18 cellular contexts compared by ENCODE assay signal in the genomic region with DNA sequence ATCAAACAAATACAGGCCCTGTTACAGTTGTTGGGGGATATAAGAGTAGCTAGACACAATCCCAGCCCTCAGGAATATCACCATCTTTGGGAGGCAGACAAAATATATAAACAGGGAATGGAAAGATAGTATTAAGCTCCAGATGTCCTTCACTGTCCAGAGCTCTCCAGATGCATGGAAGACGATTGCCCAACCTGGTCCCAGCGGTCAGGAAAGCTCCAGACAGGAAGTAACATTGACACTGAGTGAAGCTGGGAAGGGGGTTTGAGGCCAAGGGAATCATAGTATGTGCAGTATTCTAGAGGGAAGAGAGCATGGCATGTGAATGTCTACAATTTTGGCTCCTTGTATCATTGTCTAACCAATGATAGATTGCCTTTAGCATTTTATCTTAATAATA.
DNase-seq lines count a peak whose midpoint lies in the region; ATAC-seq and TF ChIP-seq lines count a peak whose summit lies in the region.
"Had no signal": no experiment of that assay in that cellular context is flagged by ENCODE, and none has a peak within 500 bp of the region (broad histone marks: within the 10 kb centered on the region; RNA-seq: fewer than 3 reads in every experiment).

No MANE protein-coding gene starts in this region.

- H3K23ac ChIP-seq in mesenchymal stem cell (ENCODE audit: low read length in 2 of 2), result no peak overlapping the region

- no peak overlapping the region for H3K9ac ChIP-seq in mesenchymal stem cell (ENCODE audit: low read length)
- H3K9ac ChIP-seq: BLaER1, GM23248 had no signal

- H3K18ac ChIP-seq in mesenchymal stem cell (ENCODE audit: low read depth in 1 of 2, low read length in 2 of 2), result no peak overlapping the region

- in situ Hi-C loops in gastrocnemius medialis (cut with MboI; ENCODE audit: low sequenced_read_pairs in 4 of 4), result no loop called here

- no peaks in the 10 kb centered on the region for H3K36me3 ChIP-seq in right atrium auricular region
- no peaks in the 10 kb centered on the region for H3K36me3 ChIP-seq in mesenchymal stem cell (ENCODE audit: control insufficient read depth in 1 of 2, insufficient read depth in 2 of 2, low read depth in 1 of 2, low read length in 2 of 2)
- H3K36me3 ChIP-seq in gastrocnemius medialis, result no peaks in the 10 kb centered on the region
- no peaks in the 10 kb centered on the region for H3K36me3 ChIP-seq in prostate gland
- H3K36me3 ChIP-seq: BLaER1 had no signal

- H4K91ac ChIP-seq in mesenchymal stem cell (ENCODE audit: low read length), result no peak overlapping the region

- DNase-seq in Right ventricle myocardium inferior (ENCODE audit: missing footprints) (peak; percentile 67), right atrium auricular region (ENCODE audit: low spot score) (no peak), fibroblast of villous mesenchyme (ENCODE audit: low read depth) (peak; percentile 84), mesenchymal stem cell (peak; percentile 49), gastrocnemius medialis (peak; percentile 18 to 52), NCI-H82 treated with DMSO at 0.1 percent for 48 hours (lab: John Stamatoyannopoulos, UW; ENCODE audit: unreplicated experiment) (no peak), prostate gland (ENCODE audit: low spot score) (no peak)
- no peak for DNase-seq in activated effector memory CD4-positive, alpha-beta T cell treated with Interleukin-2 at 50 U/mL for 16 hours
- DNase-seq: AML-193; Caco-2; CD8-positive, alpha-beta memory T cell; DND-41; GDM1; GM23248 had no signal

- H3K14ac ChIP-seq in mesenchymal stem cell (ENCODE audit: low read length in 2 of 2), result no peak overlapping the region

- no peak overlapping the region for H2AFZ ChIP-seq in mesenchymal stem cell (ENCODE audit: low read depth, low read length)
- H2AFZ ChIP-seq: GM23248 had no signal

- ATAC-seq in Right ventricle myocardium inferior, result peak; percentile 83
- no peak for ATAC-seq in gastrocnemius medialis
- ATAC-seq: HCT116 had no signal

- 69% methylated on average over 2 of the region's 2 CpGs for WGBS in mesenchymal stem cell
- WGBS in prostate gland, result 94% methylated on average over 2 of the region's 2 CpGs

- no peak overlapping the region for H2BK15ac ChIP-seq in mesenchymal stem cell (ENCODE audit: low read depth, poor library complexity, severe bottlenecking)

- H3K27me3 ChIP-seq in right atrium auricular region (no peaks in the 10 kb centered on the region), mesenchymal stem cell (ENCODE audit: control insufficient read depth in 1 of 2, insufficient read depth in 1 of 2, low read length in 2 of 2) (no peaks in the 10 kb centered on the region), gastrocnemius medialis (no peaks in the 10 kb centered on the region), prostate gland (replicated peaks; ENCODE audit: insufficient read depth) (no peaks in the 10 kb centered on the region)
- H3K27me3 ChIP-seq: BLaER1 had no signal

- H3K9me3 ChIP-seq in right atrium auricular region (no peaks in the 10 kb centered on the region), mesenchymal stem cell (ENCODE audit: control insufficient read depth, low read length) (no peaks in the 10 kb centered on the region), gastrocnemius medialis (no peaks in the 10 kb centered on the region), prostate gland (no peaks in the 10 kb centered on the region)
- H3K9me3 ChIP-seq: BLaER1, Caco-2 had no signal

- H3K4me1 ChIP-seq in right atrium auricular region, result no peaks in the 10 kb centered on the region
- H3K4me1 ChIP-seq in mesenchymal stem cell (ENCODE audit: control insufficient read depth, insufficient read depth, low read depth, low read length), result no peaks in the 10 kb centered on the region
- no peaks in the 10 kb centered on the region for H3K4me1 ChIP-seq in gastrocnemius medialis
- no peaks in the 10 kb centered on the region for H3K4me1 ChIP-seq in prostate gland (replicated peaks)
- H3K4me1 ChIP-seq: BLaER1, Caco-2 had no signal

- no peak overlapping the region for H2BK12ac ChIP-seq in mesenchymal stem cell (ENCODE audit: low read length in 2 of 2)

- no peak overlapping the region for H2BK120ac ChIP-seq in mesenchymal stem cell (ENCODE audit: low read depth, low read length)

- H3K4me2 ChIP-seq in mesenchymal stem cell (ENCODE audit: low read length, poor library complexity, severe bottlenecking), result no peak overlapping the region
- H3K4me2 ChIP-seq: BLaER1 had no signal

- no peak overlapping the region for H3K4ac ChIP-seq in mesenchymal stem cell (ENCODE audit: low read depth in 1 of 2, low read length in 2 of 2)

- intact Hi-C loops in Right ventricle myocardium inferior (cut with DNase I) (no loop called here), gastrocnemius medialis (cut with DNase I; ENCODE audit: low total_unique reads) (no loop called here), prostate gland (cut with DNase I) (no loop called here)

- no peak overlapping the region for H2AK5ac ChIP-seq in mesenchymal stem cell (ENCODE audit: low read length, severe bottlenecking)

- H3K4me3 ChIP-seq in right atrium auricular region (no peak overlapping the region), fibroblast of villous mesenchyme (ENCODE audit: low read depth, low read length) (no peak overlapping the region), mesenchymal stem cell (ENCODE audit: insufficient read depth in 1 of 2, low read depth in 1 of 2, low read length in 2 of 2) (no peak overlapping the region), gastrocnemius medialis (no peak overlapping the region), prostate gland (no peak overlapping the region)
- H3K4me3 ChIP-seq: BLaER1, GM23248 had no signal

- TF ChIP-seq POLR2A in gastrocnemius medialis (IDR thresholded peaks at IDR 0.05), result no peak
- no peak for TF ChIP-seq POLR2A in prostate gland (IDR thresholded peaks at IDR 0.05)

- H3K27ac ChIP-seq in right atrium auricular region (no peak overlapping the region), mesenchymal stem cell (ENCODE audit: low read length, poor library complexity, severe bottlenecking) (no peak overlapping the region), gastrocnemius medialis (no peak overlapping the region), prostate gland (no peak overlapping the region)
- H3K27ac ChIP-seq: 22Rv1, BLaER1, GM23248, HL-60 had no signal

- no peak for TF ChIP-seq CTCF in right atrium auricular region (IDR thresholded peaks at IDR 0.05)
- TF ChIP-seq CTCF in fibroblast of villous mesenchyme (IDR thresholded peaks at IDR 0.05; ENCODE audit: insufficient read depth, low read depth, low read length), result no peak
- TF ChIP-seq CTCF in gastrocnemius medialis (IDR thresholded peaks at IDR 0.05 in 4 of 5, conservative IDR thresholded peaks at IDR 0.05 in 1 of 5), result no peak
- no peak for TF ChIP-seq CTCF in prostate gland (IDR thresholded peaks at IDR 0.05)

- H3K79me1 ChIP-seq in mesenchymal stem cell (replicated peaks; ENCODE audit: low read length, poor library complexity, severe bottlenecking), result no peaks in the 10 kb centered on the region

- no peak overlapping the region for H2BK5ac ChIP-seq in mesenchymal stem cell (ENCODE audit: low read depth, low read length, poor library complexity, severe bottlenecking)

- no peak overlapping the region for H4K8ac ChIP-seq in mesenchymal stem cell (ENCODE audit: low read length)

Comparison
In these comparisons a context has a peak if more than half of its experiments do, and no peak if none do; other contexts are left out.
1. DNase-seq: peak in Right ventricle myocardium inferior (single experiment), fibroblast of villous mesenchyme (single experiment), mesenchymal stem cell (single experiment) and gastrocnemius medialis (2 of 2); none in right atrium auricular region (single experiment), NCI-H82 treated with DMSO at 0.1 percent for 48 hours (single experiment), prostate gland (single experiment) and activated effector memory CD4-positive, alpha-beta T cell treated with Interleukin-2 at 50 U/mL for 16 hours (single experiment).